ENCODE assay signal across 20 cellular contexts in genomic region chr10:48455055-48455391, GRCh38.
"Had no signal": no experiment of that assay in that cellular context is flagged by ENCODE, and none has a peak within 500 bp of the region (broad histone marks: within the 10 kb centered on the region; RNA-seq: fewer than 3 reads in every experiment).

No MANE protein-coding gene starts in this region.

- H3K27me3 Mint-ChIP-seq: activated CD8-positive, alpha-beta memory T cell treated with anti-CD3 and anti-CD28 coated beads, Interleukin-2, amount 10 ng/mL, durations not matched to agents 7 days and 5 days; stimulated activated naive CD8-positive, alpha-beta T cell treated with anti-CD3 and anti-CD28 coated beads, Interleukin-15, Interleukin-2, amounts not matched to agents 100 ng/mL and 50 ng/mL, for 24 hours had no signal

- H3K4me1 ChIP-seq: colonic mucosa, psoas muscle had no signal

- H3K36me3 ChIP-seq: ascending aorta, cardiac muscle cell, colonic mucosa had no signal

- H3K9me3 Mint-ChIP-seq: activated T-cell treated with anti-CD3 and anti-CD28 coated beads, Interleukin-2, amount 50 U/mL, for 4 hours; stimulated activated naive CD8-positive, alpha-beta T cell treated with anti-CD3 and anti-CD28 coated beads, Interleukin-15, Interleukin-2, amounts not matched to agents 100 ng/mL and 50 ng/mL, for 24 hours; T-helper 2 cell treated with Interferon-gamma antibody and Interleukin-4, amounts not matched to agents 5 μg/mL and 100 μg/mL, for 36 hours had no signal

- H3K4me1 Mint-ChIP-seq: activated CD8-positive, alpha-beta memory T cell treated with anti-CD3 and anti-CD28 coated beads, Interleukin-2, amount 10 ng/mL, durations not matched to agents 7 days and 5 days had no signal

- H3K27ac Mint-ChIP-seq: activated CD8-positive, alpha-beta memory T cell treated with anti-CD3 and anti-CD28 coated beads, Interleukin-2, amount 10 ng/mL, durations not matched to agents 7 days and 5 days; stimulated activated naive CD8-positive, alpha-beta T cell treated with anti-CD3 and anti-CD28 coated beads, Interleukin-15, Interleukin-2, amounts not matched to agents 100 ng/mL and 50 ng/mL, for 24 hours; T-helper 2 cell treated with Interferon-gamma antibody and Interleukin-4, amounts not matched to agents 5 μg/mL and 100 μg/mL, for 36 hours had no signal

- H3K27ac ChIP-seq: ascending aorta, colonic mucosa, heart left ventricle, psoas muscle, testis had no signal

- H3K4me3 Mint-ChIP-seq: activated CD8-positive, alpha-beta memory T cell treated with anti-CD3 and anti-CD28 coated beads, Interleukin-2, amount 10 ng/mL, durations not matched to agents 7 days and 5 days; activated T-cell treated with anti-CD3 and anti-CD28 coated beads, Interleukin-2, amount 50 U/mL, for 4 hours; stimulated activated naive CD8-positive, alpha-beta T cell treated with anti-CD3 and anti-CD28 coated beads, Interleukin-15, Interleukin-2, amounts not matched to agents 100 ng/mL and 50 ng/mL, for 24 hours; T-helper 2 cell treated with Interferon-gamma antibody and Interleukin-4, amounts not matched to agents 5 μg/mL and 100 μg/mL, for 36 hours had no signal

- H3K36me3 Mint-ChIP-seq: activated CD8-positive, alpha-beta memory T cell treated with anti-CD3 and anti-CD28 coated beads, Interleukin-2, amount 10 ng/mL, durations not matched to agents 7 days and 5 days had no signal

- H3K4me3 ChIP-seq: ascending aorta, cardiac muscle cell, colonic mucosa, heart left ventricle, psoas muscle, testis had no signal

- DNase-seq: activated CD4-positive, alpha-beta T cell treated with anti-CD3 and anti-CD28 coated beads, Interleukin-2, amount 50 U/mL, for 1 hour; activated CD8-positive, alpha-beta memory T cell treated with anti-CD3 and anti-CD28 coated beads, Interleukin-2, amount 10 ng/mL, durations not matched to agents 7 days and 5 days; activated gamma-delta T cell treated with Interleukin-2 at 50 U/mL for 16 hours; activated T-cell treated with anti-CD3 and anti-CD28 coated beads, Interleukin-2, amount 50 U/mL, for 4 hours; effector CD8-positive, alpha-beta T cell; midbrain; psoas muscle; stimulated activated CD4-positive, alpha-beta T cell treated with anti-CD3 and anti-CD28 coated beads, Interleukin-12 subunit alpha, Interleukin-12 subunit beta, amount 100 ng/mL, for 4 hours; SW 1271; testis had no signal

- H3K27me3 ChIP-seq: ascending aorta, cardiac muscle cell, colonic mucosa, heart left ventricle, testis had no signal

- FAIRE-seq: frontal cortex, islet of Langerhans, urothelium cell line had no signal

- ATAC-seq: activated CD8-positive, alpha-beta memory T cell treated with anti-CD3 and anti-CD28 coated beads, Interleukin-2, amount 10 ng/mL, durations not matched to agents 7 days and 5 days; activated T-cell treated with anti-CD3 and anti-CD28 coated beads, Interleukin-2, amount 50 U/mL, for 4 hours; heart left ventricle; sciatic nerve had no signal

- H3K9me3 ChIP-seq: ascending aorta, colonic mucosa, heart left ventricle, psoas muscle, testis had no signal
